ENCODE assay signal across 8 cellular contexts in the genomic region with DNA sequence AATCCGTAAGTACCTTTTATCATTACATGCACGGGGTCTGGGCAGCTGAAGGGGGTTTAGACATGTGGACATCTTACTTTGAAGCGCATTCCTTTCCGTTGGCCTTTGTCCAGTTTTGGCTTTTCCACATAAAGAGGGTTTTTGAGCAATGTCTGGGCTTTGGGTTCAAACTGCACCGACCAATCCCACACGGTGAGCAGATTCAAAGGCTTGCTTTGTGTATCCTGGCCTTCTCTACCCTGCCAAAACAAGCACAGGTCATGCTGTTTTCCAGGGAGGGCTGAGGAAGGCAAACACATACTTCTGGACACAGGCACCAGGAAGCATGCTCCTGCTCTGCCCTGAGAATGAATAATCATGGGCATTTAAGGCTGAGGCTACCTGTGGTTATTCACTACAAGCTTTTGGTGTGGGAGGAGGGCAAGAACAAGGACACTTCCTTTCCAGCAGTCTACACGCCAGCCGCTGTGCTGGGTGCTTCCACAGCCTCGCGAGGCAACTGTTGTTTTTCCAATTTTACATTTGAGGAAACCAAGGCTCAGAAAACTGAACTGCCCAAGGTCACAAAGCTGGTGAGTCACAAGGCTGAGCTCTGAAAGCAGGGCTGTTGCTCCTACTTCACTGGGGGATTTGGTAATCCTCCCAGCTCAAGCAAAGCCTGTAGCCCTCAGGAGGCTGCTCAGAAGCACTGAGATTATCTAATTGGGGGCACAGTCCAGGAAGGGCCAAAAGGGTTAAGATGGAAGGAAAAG. TPM values are rescaled to one million over a fixed set of nuclear protein-coding genes. Genes with fewer than 3 reads are reported as not detected.
DNase-seq lines count a peak whose midpoint lies in the region; ATAC-seq, FAIRE-seq and TF ChIP-seq lines count a peak whose summit lies in the region.
"Had no signal": no experiment of that assay in that cellular context is flagged by ENCODE, and none has a peak within 500 bp of the region (broad histone marks: within the 10 kb centered on the region; RNA-seq: fewer than 3 reads in every experiment).

No MANE protein-coding gene starts in this region.

- no peak for TF ChIP-seq CTCF in astrocyte (IDR thresholded peaks at IDR 0.05; ENCODE audit: insufficient read depth, low read depth, low read length)
- TF ChIP-seq CTCF in kidney (IDR thresholded peaks at IDR 0.05; ENCODE audit: borderline replicate concordance, extremely low read depth, insufficient read depth) = no peak
- TF ChIP-seq CTCF in glutamatergic neuron (IDR thresholded peaks at IDR 0.05; ENCODE audit: partially characterized antibody, unreplicated experiment) = no peak

- intact Hi-C loops in kidney (cut with DNase I) = loop anchor here (10.0 kb wide), 1 partner anchor 91 kb away; no protein-coding TSS in a partner anchor

- H3K27me3 ChIP-seq in Karpas-422 (ENCODE audit: low read length) = no peaks in the 10 kb centered on the region
- H3K27me3 ChIP-seq in astrocyte (ENCODE audit: insufficient read depth, low read length) = no peaks in the 10 kb centered on the region

- H3K9me3 Mint-ChIP-seq in astrocyte (ENCODE audit: unreplicated experiment) (no peaks in the 10 kb centered on the region), glutamatergic neuron (ENCODE audit: unreplicated experiment) (peaks cover 3% of the 10 kb centered on the region)

- H3K4me2 ChIP-seq in Karpas-422 (ENCODE audit: low read depth, low read length, poor library complexity, severe bottlenecking) = no peak overlapping the region
- peak overlapping the region; percentile 72 for H3K4me2 ChIP-seq in astrocyte (ENCODE audit: low read length)

- H3K27me3 Mint-ChIP-seq in astrocyte (ENCODE audit: low read depth, unreplicated experiment) (no peaks in the 10 kb centered on the region), glutamatergic neuron (ENCODE audit: unreplicated experiment) (peaks cover 2% of the 10 kb centered on the region)

- H3K9ac ChIP-seq in Karpas-422 (ENCODE audit: low read length) (no peak overlapping the region), astrocyte (ENCODE audit: low read length) (peak overlapping the region; percentile 34), kidney (ENCODE audit: low read length in 2 of 2) (no peak overlapping the region)

- no peak overlapping the region for H2AFZ ChIP-seq in Karpas-422 (ENCODE audit: low read length)
- peak overlapping the region; percentile 2 for H2AFZ ChIP-seq in astrocyte (ENCODE audit: low read depth, low read length)

- peaks cover 24% of the 10 kb centered on the region for H3K4me1 Mint-ChIP-seq in astrocyte (ENCODE audit: low read depth, unreplicated experiment)
- H3K4me1 Mint-ChIP-seq in glutamatergic neuron (ENCODE audit: low read depth, unreplicated experiment) = no peaks in the 10 kb centered on the region

- H3K36me3 ChIP-seq in Karpas-422 (ENCODE audit: insufficient read depth, low read length) = peaks cover 69% of the 10 kb centered on the region
- H3K36me3 ChIP-seq in astrocyte (ENCODE audit: insufficient read depth, low read length) = peaks cover 8% of the 10 kb centered on the region
- peaks cover 12 to 18% of the 10 kb centered on the region in 2 donors for H3K36me3 ChIP-seq in kidney (ENCODE audit: control insufficient read depth in 1 of 2, insufficient read depth in 2 of 2, low read length in 2 of 2)

- H3K4me3 ChIP-seq in Karpas-422 (ENCODE audit: low read length) (no peak overlapping the region), astrocyte (ENCODE audit: insufficient read depth, low read depth, low read length) (peak overlapping the region; percentile 9), kidney (ENCODE audit: low read length in 2 of 2) (no peak overlapping the region)

- H3K36me3 Mint-ChIP-seq in astrocyte (ENCODE audit: low read depth, unreplicated experiment) (peaks cover 21% of the 10 kb centered on the region), glutamatergic neuron (ENCODE audit: unreplicated experiment) (no peaks in the 10 kb centered on the region)

- H3K4me3 Mint-ChIP-seq in astrocyte (ENCODE audit: unreplicated experiment) (peak overlapping the region; percentile 6), glutamatergic neuron (ENCODE audit: unreplicated experiment) (no peak overlapping the region)

- ATAC-seq in GM21825 (IDR thresholded peaks at IDR 0.05; ENCODE audit: unreplicated experiment) = no peak

- no peak for DNase-seq in Karpas-422
- DNase-seq in astrocyte (ENCODE audit: low read depth) = peak; percentile 83
- DNase-seq in kidney = no peak
- no peak for DNase-seq in activated CD8-positive, alpha-beta memory T cell treated with anti-CD3 and anti-CD28 coated beads, Interleukin-2, amount 50 U/mL, for 4 hours
- no peak for DNase-seq in glutamatergic neuron
- DNase-seq: NCI-H1092 had no signal

- peak overlapping the region; percentile 71 for H3K27ac ChIP-seq in Karpas-422 (ENCODE audit: low read length)
- H3K27ac ChIP-seq in astrocyte (ENCODE audit: low read depth, low read length) = peak overlapping the region; percentile 66
- H3K27ac ChIP-seq in kidney (ENCODE audit: low read depth in 2 of 2, low read length in 2 of 2) = peak overlapping the region; percentile 18 to 53
- peak overlapping the region; percentile 47 for H3K27ac ChIP-seq in temporal lobe (ENCODE audit: low read depth, low read length)

- H3K4me1 ChIP-seq in Karpas-422 (ENCODE audit: low read length) (peaks cover 32% of the 10 kb centered on the region), astrocyte (ENCODE audit: insufficient read depth, low read length) (peaks cover 22% of the 10 kb centered on the region), kidney (ENCODE audit: control insufficient read depth in 1 of 2, insufficient read depth in 1 of 2, low read depth in 1 of 2, low read length in 2 of 2) (peaks cover 22% of the 10 kb centered on the region in 2 donors)

- H3K9me2 ChIP-seq in Karpas-422 (replicated peaks; ENCODE audit: insufficient read depth, low read length) = no peaks in the 10 kb centered on the region

- H3K9me3 ChIP-seq in Karpas-422 (ENCODE audit: low read length) (no peaks in the 10 kb centered on the region), astrocyte (ENCODE audit: insufficient read depth, low read depth, low read length) (no peaks in the 10 kb centered on the region), kidney (ENCODE audit: control insufficient read depth in 1 of 2, low read length in 2 of 2) (no peaks in the 10 kb centered on the region)

- H3K79me2 ChIP-seq in Karpas-422 (ENCODE audit: low read length) (peaks cover 15% of the 10 kb centered on the region; the same call in 1 of the 2 replicates), astrocyte (ENCODE audit: insufficient read depth, low read length) (no peaks in the 10 kb centered on the region)

- H4K20me1 ChIP-seq in Karpas-422 (ENCODE audit: insufficient read depth, low read depth, low read length) (no peaks in the 10 kb centered on the region), astrocyte (ENCODE audit: insufficient read depth, low read length) (no peaks in the 10 kb centered on the region)

- no peak for FAIRE-seq in astrocyte (lab: Jason Lieb, UNC)
- no peak for FAIRE-seq in kidney (lab: Jason Lieb, UNC)

- H3K27ac Mint-ChIP-seq in astrocyte (ENCODE audit: unreplicated experiment) (peak overlapping the region; percentile 75), glutamatergic neuron (ENCODE audit: unreplicated experiment) (no peak overlapping the region)

RNA-seq across cellular contexts. Expression of a gene that starts 59.8 kb away (rescaled TPM):
- 54.4 and 78.1 TPM in 2 replicates for total RNA-seq in Karpas-422 (2014; rRNA removed; shearing (Covaris generic); ENCODE audit: low replicate concordance)
- total RNA-seq in astrocyte (114 and 124 TPM in 2 replicates), kidney (118 TPM), temporal lobe (40.6 TPM), glutamatergic neuron (ENCODE audit: unreplicated experiment) (68.5 TPM)
- 38.5 TPM for polyA plus RNA-seq in kidney (ENCODE audit: insufficient read depth, low read depth, low replicate concordance)
